19 cellular contexts compared by ENCODE assay signal in genomic region chr2:46039543-46040303, GRCh38.
DNase-seq lines count a peak whose midpoint lies in the region; ATAC-seq, FAIRE-seq and TF ChIP-seq lines count a peak whose summit lies in the region.
"Had no signal": no experiment of that assay in that cellular context is flagged by ENCODE, and none has a peak within 500 bp of the region (broad histone marks: within the 10 kb centered on the region; RNA-seq: fewer than 3 reads in every experiment).

No MANE protein-coding gene starts in this region.

- H4K20me1 ChIP-seq in OCI-LY7 (ENCODE audit: insufficient read depth, low read length) = no peaks in the 10 kb centered on the region

- intact Hi-C loops in lower lobe of right lung (cut with DNase I) (no loop called here), spleen (cut with DNase I; ENCODE audit: low total_unique reads) (no loop called here), OCI-LY7 (cut with micrococcal nuclease; ENCODE audit: unreplicated experiment) (no loop called here)

- peak; percentile 68 for FAIRE-seq in A549 (lab: Jason Lieb, UNC)
- FAIRE-seq: D721Med, G401.6, GM12891, GM19239 had no signal

- CTCF ChIA-PET in A549 (lab: Yijun Ruan, JAX) = interaction anchor here (0.6 to 2.4 kb wide), 2 partner anchors 23 to 83 kb away, joined by 3 to 9 read pairs; no protein-coding TSS in a partner anchor
- CTCF ChIA-PET in OCI-LY7 (lab: Charles Lee; ENCODE audit: unreplicated experiment) = no interaction called here

- no peak for TF ChIP-seq EP300 in A549 (IDR thresholded peaks at IDR 0.05)

- H3K36me3 ChIP-seq in lower lobe of right lung = no peaks in the 10 kb centered on the region
- H3K36me3 ChIP-seq in spleen = peaks cover 0 to 5% (median 0%) of the 10 kb centered on the region in 6 donors
- H3K36me3 ChIP-seq in OCI-LY7 (ENCODE audit: insufficient read depth, low read length) = no peaks in the 10 kb centered on the region

- no peak for TF ChIP-seq RAD21 in A549 (conservative IDR thresholded peaks at IDR 0.05 in 1 of 2, IDR thresholded peaks at IDR 0.05 in 1 of 2)

- no peaks in the 10 kb centered on the region for H3K9me3 ChIP-seq in A549
- H3K9me3 ChIP-seq in lower lobe of right lung = no peaks in the 10 kb centered on the region
- no peaks in the 10 kb centered on the region for H3K9me3 ChIP-seq in spleen
- H3K9me3 ChIP-seq in OCI-LY7 (ENCODE audit: low read length) = no peaks in the 10 kb centered on the region

- H3K27me3 ChIP-seq in lower lobe of right lung (ENCODE audit: low read depth) (no peaks in the 10 kb centered on the region), spleen (replicated peaks in 1 of 7) (no peaks in the 10 kb centered on the region)

- H3K79me2 ChIP-seq in OCI-LY7 (ENCODE audit: insufficient read depth, low read depth, low read length) = no peaks in the 10 kb centered on the region

- TF ChIP-seq CTCF in A549 (IDR thresholded peaks at IDR 0.05) = no peak
- no peak for TF ChIP-seq CTCF in VCaP (conservative IDR thresholded peaks at IDR 0.05)
- TF ChIP-seq CTCF in lower lobe of right lung (IDR thresholded peaks at IDR 0.05) = no peak
- TF ChIP-seq CTCF in spleen (IDR thresholded peaks at IDR 0.05 in 8 of 11, conservative IDR thresholded peaks at IDR 0.05 in 3 of 11) = no peak
- TF ChIP-seq CTCF in OCI-LY7 (conservative IDR thresholded peaks at IDR 0.05; ENCODE audit: low read length) = no peak

- peaks cover 38% of the 10 kb centered on the region for H3K4me1 ChIP-seq in A549
- peaks cover 40% of the 10 kb centered on the region for H3K4me1 ChIP-seq in lower lobe of right lung
- H3K4me1 ChIP-seq in spleen = peaks cover 0 to 13% (median 4%) of the 10 kb centered on the region in 6 donors
- no peaks in the 10 kb centered on the region for H3K4me1 ChIP-seq in OCI-LY7 (ENCODE audit: insufficient read depth, low read length, poor library complexity, severe bottlenecking)

- H3K4me3 ChIP-seq in A549 = no peak overlapping the region
- no peak overlapping the region for H3K4me3 ChIP-seq in lower lobe of right lung
- H3K4me3 ChIP-seq in spleen = no peak overlapping the region
- H3K4me3 ChIP-seq in OCI-LY7 (ENCODE audit: low read depth, low read length, poor library complexity, severe bottlenecking) = no peak overlapping the region

- no peak overlapping the region for H3K4me2 ChIP-seq in A549
- no peak overlapping the region for H3K4me2 ChIP-seq in OCI-LY7 (ENCODE audit: low read length)

- ATAC-seq in A549 (no peak), lower lobe of right lung (no peak), HG03175 (IDR thresholded peaks at IDR 0.05; ENCODE audit: unreplicated experiment) (no peak)
- ATAC-seq: CD8-positive, alpha-beta T cell had no signal

- BruUV-seq in OCI-LY7 (replicated peaks; lab: Mats Ljungman, UMichigan) = no TSS peak

- no peak overlapping the region for H2AFZ ChIP-seq in OCI-LY7 (ENCODE audit: low read length)

- POLR2A ChIA-PET in A549 (lab: Yijun Ruan, JAX) (no interaction called here), OCI-LY7 (lab: Charles Lee) (interaction anchor here (0.6 kb wide), 1 partner anchor 83 kb away, joined by 3 read pairs; no protein-coding TSS in a partner anchor)

- no peaks in the 10 kb centered on the region for H3K9me2 ChIP-seq in OCI-LY7 (ENCODE audit: insufficient read depth, low read length)

- TF ChIP-seq POLR2A in A549 (IDR thresholded peaks at IDR 0.05; ENCODE audit: low read length) (no peak), spleen (IDR thresholded peaks at IDR 0.05) (no peak)

- DNase-seq in A549 (ENCODE audit: low read depth in 1 of 2, low spot score in 1 of 2) (no peak), lower lobe of right lung (no peak), spleen (no peak), NCI-H1048 (lab: John Stamatoyannopoulos, UW) (no peak), OCI-LY7 (ENCODE audit: low spot score) (no peak)
- DNase-seq: ACHN, DMS79 treated with DMSO at 0.1 percent for 48 hours, HCEC 1CT, MV-4-11, NCI-H1436, NCI-H2029 treated with DMSO at 0.1 percent for 48 hours, NCI-H510A treated with DMSO at 0.1 percent for 48 hours had no signal

- 88% methylated on average over 4 of the region's 4 CpGs for WGBS in A549 (ENCODE audit: missing lambda C conversion rate)
- WGBS in spleen, 5 donors = 73 to 83% (median 81%) methylated on average over 4 of the region's 4 CpGs

- H3K27ac ChIP-seq in A549 (no peak overlapping the region), VCaP (peak overlapping the region; percentile 84), lower lobe of right lung (peak overlapping the region; percentile 42), spleen (peak overlapping the region in 5 of 8 donors; percentile 33 to 57 (median 48)), OCI-LY7 (ENCODE audit: low read depth, low read length, poor library complexity, severe bottlenecking) (no peak overlapping the region)

TF ChIP-seq in A549, 52 proteins besides CTCF, POLR2A, EP300 and RAD21:
- TF ChIP-seq ZFP36 (IDR thresholded peaks at IDR 0.05; ENCODE audit: borderline replicate concordance, partially characterized antibody) (no peak), RCOR1 (IDR thresholded peaks at IDR 0.05; ENCODE audit: low read depth, low read length) (no peak), ATOH8 (CRISPR knock-in tag; IDR thresholded peaks at IDR 0.05; ENCODE audit: low read depth) (no peak), MAZ (IDR thresholded peaks at IDR 0.05; ENCODE audit: borderline replicate concordance, low read depth, low read length) (no peak), BCL3 (IDR thresholded peaks at IDR 0.05) (no peak), EHMT2 (IDR thresholded peaks at IDR 0.05; ENCODE audit: low read depth) (no peak), ZC3H11A (IDR thresholded peaks at IDR 0.05) (no peak), SREBF2 (IDR thresholded peaks at IDR 0.05) (no peak), GATA3 (IDR thresholded peaks at IDR 0.05; ENCODE audit: borderline replicate concordance) (no peak), CEBPB (IDR thresholded peaks at IDR 0.05) (no peak), NFE2L2 (conservative IDR thresholded peaks at IDR 0.05; ENCODE audit: low read length) (no peak), HOXA7 (CRISPR knock-in tag; IDR thresholded peaks at IDR 0.05) (no peak), MAFK (IDR thresholded peaks at IDR 0.05; ENCODE audit: partially characterized antibody) (no peak), CBX2 (IDR thresholded peaks at IDR 0.05; ENCODE audit: borderline replicate concordance, low read depth) (no peak), TFCP2L1 (CRISPR knock-in tag; IDR thresholded peaks at IDR 0.05) (no peak), FOSL2 (IDR thresholded peaks at IDR 0.05) (no peak), FOSL2 (CRISPR knock-in tag; IDR thresholded peaks at IDR 0.05) (no peak)
TF ChIP-seq in A549: peak in this region for 0.

Comparison
In these comparisons a context has a peak if more than half of its experiments do, and no peak if none do; other contexts are left out.
1. H3K27ac ChIP-seq: peak in VCaP (single experiment), lower lobe of right lung (single experiment) and spleen (5 of 8); none in A549 (0 of 2) and OCI-LY7 (single experiment).